18 cellular contexts compared by ENCODE assay signal in genomic region chr15:87135109-87135508, GRCh38.
DNase-seq lines count a peak whose midpoint lies in the region; ATAC-seq and TF ChIP-seq lines count a peak whose summit lies in the region.
"Had no signal": no experiment of that assay in that cellular context is flagged by ENCODE, and none has a peak within 500 bp of the region (broad histone marks: within the 10 kb centered on the region; RNA-seq: fewer than 3 reads in every experiment).

No MANE protein-coding gene starts in this region.

- TF ChIP-seq CTCF in fibroblast of the aortic adventitia (IDR thresholded peaks at IDR 0.05; ENCODE audit: insufficient read depth, low read length), result no peak

- in situ Hi-C loops in SK-MEL-5 (cut with HindIII; ENCODE audit: low pct_unique_long_range_greater_than_20kb, low sequenced_read_pairs), result no loop called here

- DNase-seq in EL, result peak; percentile 44
- peak; percentile 24 for DNase-seq in ELR (ENCODE audit: low read depth)
- peak; percentile 3 for DNase-seq in SK-MEL-5 (ENCODE audit: low read depth, low spot score)
- DNase-seq in fibroblast of the aortic adventitia (ENCODE audit: low read depth), result peak; percentile 40
- no peak for DNase-seq in retina
- no peak for DNase-seq in AG08395 (ENCODE audit: low spot score)
- DNase-seq in islet precursor cell, result no peak
- DNase-seq: 8988T; ACHN; AML-193; Caco-2; Calu3; CD4-positive, alpha-beta T cell; CD8-positive, alpha-beta T cell; DMS79 treated with DMSO at 0.1 percent for 48 hours; GF-D8 had no signal

- no peak for ATAC-seq in GM21423 (IDR thresholded peaks at IDR 0.05; ENCODE audit: unreplicated experiment)
- ATAC-seq: CD8-positive, alpha-beta T cell had no signal

- H3K4me3 ChIP-seq in fibroblast of the aortic adventitia (ENCODE audit: low read depth, low read length), result no peak overlapping the region
- H3K4me3 ChIP-seq: BLaER1 treated with 17β-estradiol and CSF1 and Interleukin-3, amounts not matched to agents 10 nM and 100 nM had no signal

Comparison
In these comparisons a context has a peak if more than half of its experiments do, and no peak if none do; other contexts are left out.
1. DNase-seq: peak in EL (single experiment), ELR (single experiment), SK-MEL-5 (single experiment) and fibroblast of the aortic adventitia (single experiment); none in retina (single experiment), AG08395 (single experiment) and islet precursor cell (single experiment).